ENCODE assay signal across 30 cellular contexts in the genomic region with DNA sequence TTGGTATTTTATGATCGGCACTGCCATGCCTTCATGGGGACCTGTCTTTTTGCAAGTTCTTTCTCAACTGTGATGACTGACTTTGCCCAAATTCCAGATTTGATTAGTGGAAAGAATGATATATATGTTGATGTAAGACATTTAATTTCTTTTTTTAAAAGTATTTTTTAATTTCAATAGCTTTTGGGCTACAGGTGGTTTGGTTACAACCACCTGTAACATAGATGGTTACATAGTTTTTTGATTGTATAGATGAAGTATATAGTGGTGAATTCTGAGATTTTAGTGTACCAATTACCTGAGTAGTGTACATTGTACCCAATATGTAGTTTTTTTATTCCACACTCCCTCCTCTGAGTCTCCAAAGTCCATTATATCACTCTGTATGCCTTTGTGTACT.
"Had no signal": no experiment of that assay in that cellular context is flagged by ENCODE, and none has a peak within 500 bp of the region (broad histone marks: within the 10 kb centered on the region; RNA-seq: fewer than 3 reads in every experiment).

No MANE protein-coding gene starts in this region.

- H3K4me3 Mint-ChIP-seq: activated B cell treated with CpG ODN at 0.5 μM for 24 hours; activated CD8-positive, alpha-beta T cell treated with anti-CD3 and anti-CD28 coated beads for 36 hours; activated naive CD4-positive, alpha-beta T cell treated with anti-CD3 and anti-CD28 coated beads for 36 hours; activated naive CD4-positive, alpha-beta T cell treated with anti-CD3 and anti-CD28 coated beads, Interleukin-2, amount 50 U/mL, for 24 hours; activated naive CD8-positive, alpha-beta T cell treated with anti-CD3 and anti-CD28 coated beads for 36 hours; activated naive CD8-positive, alpha-beta T cell treated with anti-CD3 and anti-CD28 coated beads, Interleukin-2, amount 50 U/mL, for 24 hours; activated T-helper 1 cell treated with anti-CD3 and anti-CD28 coated beads, Interleukin-12 subunit alpha, Interleukin-12 subunit beta, Interleukin-2, Interleukin-4 antibody, amounts not matched to agents 30 ng/mL and 10 ng/mL and 1 ng/mL, durations not matched to agents 14 hours and 24 hours and 36 hours; T-helper 17 cell; T-helper 2 cell treated with Interferon-gamma antibody and Interleukin-4, amounts not matched to agents 5 μg/mL and 100 μg/mL, for 36 hours had no signal

- ATAC-seq: activated CD4-positive, CD25-positive, alpha-beta regulatory T cell treated with anti-CD3 and anti-CD28 coated beads, Interleukin-2, amount 50 U/mL, for 24 hours; activated CD8-positive, alpha-beta T cell treated with anti-CD3 and anti-CD28 coated beads for 36 hours; activated naive CD8-positive, alpha-beta T cell treated with anti-CD3 and anti-CD28 coated beads, Interleukin-2, amount 50 U/mL, for 24 hours; body of pancreas; gastroesophageal sphincter; T-helper 17 cell had no signal

- H3K4me3 ChIP-seq: adrenal gland, body of pancreas, colonic mucosa, esophagus squamous epithelium, gastroesophageal sphincter had no signal

- H3K4me1 Mint-ChIP-seq: activated B cell treated with CpG ODN at 0.5 μM for 24 hours; activated naive CD4-positive, alpha-beta T cell treated with anti-CD3 and anti-CD28 coated beads, Interleukin-2, amount 50 U/mL, for 24 hours; activated naive CD8-positive, alpha-beta T cell treated with anti-CD3 and anti-CD28 coated beads for 36 hours; activated naive CD8-positive, alpha-beta T cell treated with anti-CD3 and anti-CD28 coated beads, Interleukin-2, amount 50 U/mL, for 24 hours had no signal

- H3K36me3 ChIP-seq: adrenal gland, colonic mucosa, esophagus squamous epithelium, gastroesophageal sphincter, WERI-Rb-1 had no signal

- H3K27me3 Mint-ChIP-seq: activated B cell treated with CpG ODN at 0.5 μM for 24 hours; activated CD8-positive, alpha-beta T cell treated with anti-CD3 and anti-CD28 coated beads for 36 hours; activated naive CD4-positive, alpha-beta T cell treated with anti-CD3 and anti-CD28 coated beads, Interleukin-2, amount 50 U/mL, for 24 hours; activated naive CD8-positive, alpha-beta T cell treated with anti-CD3 and anti-CD28 coated beads for 36 hours; activated naive CD8-positive, alpha-beta T cell treated with anti-CD3 and anti-CD28 coated beads, Interleukin-2, amount 50 U/mL, for 24 hours; T-helper 17 cell had no signal

- H3K9me3 ChIP-seq: adrenal gland, body of pancreas, colonic mucosa, esophagus squamous epithelium, gastroesophageal sphincter had no signal

- H3K27me3 ChIP-seq: adrenal gland, body of pancreas, colonic mucosa, esophagus squamous epithelium, gastroesophageal sphincter had no signal

- DNase-seq: activated B cell treated with CpG ODN at 0.5 μM for 24 hours; activated CD4-positive, alpha-beta T cell treated with anti-CD3 and anti-CD28 coated beads for 48 hours; activated CD4-positive, alpha-beta T cell treated with anti-CD3 and anti-CD28 coated beads, Interleukin-2, amount 50 U/mL, for 1 hour; activated CD4-positive, alpha-beta T cell treated with anti-CD3 and anti-CD28 coated beads, Interleukin-2, amount 50 U/mL, for 48 hours; activated CD8-positive, alpha-beta memory T cell treated with anti-CD3 and anti-CD28 coated beads for 24 hours; activated CD8-positive, alpha-beta T cell treated with anti-CD3 and anti-CD28 coated beads for 36 hours; activated effector memory CD4-positive, alpha-beta T cell treated with anti-CD3 and anti-CD28 coated beads, Interleukin-2, amount 50 U/mL, for 16 hours; activated naive CD4-positive, alpha-beta T cell treated with anti-CD3 and anti-CD28 coated beads for 36 hours; activated naive CD8-positive, alpha-beta T cell treated with anti-CD3 and anti-CD28 coated beads for 36 hours; activated naive CD8-positive, alpha-beta T cell treated with anti-CD3 and anti-CD28 coated beads, Interleukin-2, amount 50 U/mL, for 24 hours; activated T-cell treated with anti-CD3 and anti-CD28 coated beads, Interleukin-2, amount 50 U/mL, for 48 hours; adrenal gland; amygdala; aorta; body of pancreas; colonic mucosa; effector CD8-positive, alpha-beta T cell; erythroblast; esophagus squamous epithelium; foreskin melanocyte; T-helper 1 cell; T-helper 17 cell; T1000; WERI-Rb-1 had no signal

- H3K27ac ChIP-seq: adrenal gland, body of pancreas, colonic mucosa, esophagus squamous epithelium, gastroesophageal sphincter, WERI-Rb-1 had no signal

- H3K4me1 ChIP-seq: adrenal gland, colonic mucosa, esophagus squamous epithelium, gastroesophageal sphincter had no signal

- H3K27ac Mint-ChIP-seq: activated B cell treated with CpG ODN at 0.5 μM for 24 hours; activated CD8-positive, alpha-beta T cell treated with anti-CD3 and anti-CD28 coated beads for 36 hours; activated naive CD4-positive, alpha-beta T cell treated with anti-CD3 and anti-CD28 coated beads for 36 hours; activated naive CD4-positive, alpha-beta T cell treated with anti-CD3 and anti-CD28 coated beads, Interleukin-2, amount 50 U/mL, for 24 hours; activated naive CD8-positive, alpha-beta T cell treated with anti-CD3 and anti-CD28 coated beads for 36 hours; activated naive CD8-positive, alpha-beta T cell treated with anti-CD3 and anti-CD28 coated beads, Interleukin-2, amount 50 U/mL, for 24 hours; activated T-helper 1 cell treated with anti-CD3 and anti-CD28 coated beads, Interleukin-12 subunit alpha, Interleukin-12 subunit beta, Interleukin-2, Interleukin-4 antibody, amounts not matched to agents 30 ng/mL and 10 ng/mL and 1 ng/mL, durations not matched to agents 14 hours and 24 hours and 36 hours; activated T-helper 2 cell treated with anti-CD3 and anti-CD28 coated beads, Interferon-gamma antibody, Interleukin-2, Interleukin-4, amounts not matched to agents 10 μg/mL and 5 μg/mL and 100 μg/mL, durations not matched to agents 14 hours and 24 hours and 36 hours; T-helper 2 cell treated with Interferon-gamma antibody and Interleukin-4, amounts not matched to agents 5 μg/mL and 100 μg/mL, for 36 hours had no signal
